ENCODE assay signal across 16 cellular contexts in genomic region chr6:13296536-13296997, GRCh38. TPM values are rescaled to one million over a fixed set of nuclear protein-coding genes. Genes with fewer than 3 reads are reported as not detected.
A peak's percentile ranks its signal among the peaks of the same experiment; 100 is the strongest.
DNase-seq lines count a peak whose midpoint lies in the region; ATAC-seq and TF ChIP-seq lines count a peak whose summit lies in the region.
"Had no signal": no experiment of that assay in that cellular context is flagged by ENCODE, and none has a peak within 500 bp of the region (broad histone marks: within the 10 kb centered on the region; RNA-seq: fewer than 3 reads in every experiment).

No MANE protein-coding gene starts in this region.

- H4K20me1 ChIP-seq in OCI-LY7 (ENCODE audit: insufficient read depth, low read length): no peaks in the 10 kb centered on the region

- peak overlapping the region; percentile 57 to 72 (median 62) for H3K27ac Mint-ChIP-seq in nephron
- H3K27ac Mint-ChIP-seq: activated naive CD8-positive, alpha-beta T cell treated with anti-CD3 and anti-CD28 coated beads, Interleukin-2, amount 50 U/mL, for 24 hours had no signal

- peak; percentile 58 for TF ChIP-seq CTCF in OCI-LY7 (conservative IDR thresholded peaks at IDR 0.05; ENCODE audit: low read length)
- no peak for TF ChIP-seq CTCF in nephron (IDR thresholded peaks at IDR 0.05; ENCODE audit: unreplicated experiment in 3 of 3)
- TF ChIP-seq CTCF in uterus (IDR thresholded peaks at IDR 0.05): no peak
- no peak for TF ChIP-seq CTCF in adrenal gland (IDR thresholded peaks at IDR 0.05)

- H3K4me1 Mint-ChIP-seq in nephron: peaks cover 11% of the 10 kb centered on the region

- H2AFZ ChIP-seq in OCI-LY7 (ENCODE audit: low read length): no peak overlapping the region

- no peak overlapping the region for H3K4me3 Mint-ChIP-seq in nephron
- H3K4me3 Mint-ChIP-seq: activated naive CD8-positive, alpha-beta T cell treated with anti-CD3 and anti-CD28 coated beads, Interleukin-2, amount 50 U/mL, for 24 hours had no signal

- H3K36me3 Mint-ChIP-seq in nephron (ENCODE audit: low read depth): peaks cover 82% of the 10 kb centered on the region

- peaks cover 26% of the 10 kb centered on the region for H3K36me3 ChIP-seq in OCI-LY7 (ENCODE audit: insufficient read depth, low read length)
- H3K36me3 ChIP-seq in uterus: no peaks in the 10 kb centered on the region
- peaks cover 0 to 7% of the 10 kb centered on the region in 2 donors for H3K36me3 ChIP-seq in adrenal gland (replicated peaks in 1 of 2)

- POLR2A ChIA-PET in OCI-LY7 (lab: Charles Lee): interaction anchor here (0.6 to 3.9 kb wide), 9 partner anchors 8 to 45 kb away, joined by 3 to 33 read pairs (median 3); partner anchors contain the start of gene TBC1D7

- no TSS peak for BruUV-seq in OCI-LY7 (replicated peaks; lab: Mats Ljungman, UMichigan)

- H3K4me3 ChIP-seq in OCI-LY7 (ENCODE audit: low read depth, low read length, poor library complexity, severe bottlenecking) (peak overlapping the region; percentile 33), uterus (no peak overlapping the region), adrenal gland (no peak overlapping the region)
- H3K4me3 ChIP-seq: esophagus muscularis mucosa, heart right ventricle, testis had no signal

- H3K27me3 Mint-ChIP-seq in nephron (ENCODE audit: low read depth): no peaks in the 10 kb centered on the region
- H3K27me3 Mint-ChIP-seq: activated naive CD8-positive, alpha-beta T cell treated with anti-CD3 and anti-CD28 coated beads, Interleukin-2, amount 50 U/mL, for 24 hours had no signal

- 94 to 96% (median 96%) methylated on average over 9 of the region's 9 CpGs for whole genome bisulfite sequencing in adrenal gland, 4 donors

- CTCF ChIA-PET in OCI-LY7 (lab: Charles Lee; ENCODE audit: unreplicated experiment): interaction anchor here (2.1 kb wide), 1 partner anchor 11 kb away, joined by 8 read pairs; no protein-coding TSS in a partner anchor

- intact Hi-C loops in OCI-LY7 (cut with micrococcal nuclease; ENCODE audit: unreplicated experiment) (loop anchor here (1.0 kb wide), 2 partner anchors 23 to 35 kb away; no protein-coding TSS in a partner anchor), uterus (cut with DNase I; ENCODE audit: low total_unique reads) (no loop called here), adrenal gland (cut with DNase I) (no loop called here)

- ATAC-seq in GM18868 (IDR thresholded peaks at IDR 0.05; ENCODE audit: unreplicated experiment) (peak; percentile 60), HG02852 (IDR thresholded peaks at IDR 0.05; ENCODE audit: unreplicated experiment) (peak; percentile 64)
- ATAC-seq: heart right ventricle had no signal

- H3K4me1 ChIP-seq in OCI-LY7 (ENCODE audit: insufficient read depth, low read length, poor library complexity, severe bottlenecking) (peaks cover 69% of the 10 kb centered on the region), uterus (no peaks in the 10 kb centered on the region), adrenal gland (replicated peaks in 1 of 2) (no peaks in the 10 kb centered on the region)
- H3K4me1 ChIP-seq: esophagus muscularis mucosa, testis had no signal

- DNase-seq in OCI-LY7 (ENCODE audit: low spot score) (peak; percentile 92), uterus (no peak), adrenal gland (no peak), hippocampal formation (lab: John Stamatoyannopoulos, UW) (no peak)
- DNase-seq: activated naive CD8-positive, alpha-beta T cell treated with anti-CD3 and anti-CD28 coated beads, Interleukin-2, amount 50 U/mL, for 24 hours; activated T-cell treated with anti-CD3 and anti-CD28 coated beads, Interleukin-2, amount 50 U/mL, for 48 hours; C1 segment of cervical spinal cord; heart right ventricle; NCI-H1436; NK-92 treated with Interleukin-12 subunit alpha and Interleukin-12 subunit beta, amount 100 ng/mL, for 24 hours; SIG-M5; testis had no signal

- H3K9me2 ChIP-seq in OCI-LY7 (ENCODE audit: insufficient read depth, low read length): no peaks in the 10 kb centered on the region

- H3K79me2 ChIP-seq in OCI-LY7 (ENCODE audit: insufficient read depth, low read depth, low read length): no peaks in the 10 kb centered on the region

- no peaks in the 10 kb centered on the region for H3K9me3 Mint-ChIP-seq in nephron
- H3K9me3 Mint-ChIP-seq: activated naive CD8-positive, alpha-beta T cell treated with anti-CD3 and anti-CD28 coated beads, Interleukin-2, amount 50 U/mL, for 24 hours had no signal

- H3K9me3 ChIP-seq in OCI-LY7 (ENCODE audit: low read length) (no peaks in the 10 kb centered on the region), uterus (no peaks in the 10 kb centered on the region), adrenal gland (replicated peaks in 1 of 3) (no peaks in the 10 kb centered on the region)
- H3K9me3 ChIP-seq: esophagus muscularis mucosa, heart right ventricle, testis had no signal

- peak overlapping the region; percentile 60 for H3K4me2 ChIP-seq in OCI-LY7 (ENCODE audit: low read length)

- no peaks in the 10 kb centered on the region for H3K27me3 ChIP-seq in uterus
- H3K27me3 ChIP-seq in adrenal gland: no peaks in the 10 kb centered on the region
- H3K27me3 ChIP-seq: esophagus muscularis mucosa, heart right ventricle, testis had no signal

- peak overlapping the region; percentile 71 for H3K27ac ChIP-seq in OCI-LY7 (ENCODE audit: low read depth, low read length, poor library complexity, severe bottlenecking)
- H3K27ac ChIP-seq in uterus: no peak overlapping the region
- no peak overlapping the region for H3K27ac ChIP-seq in adrenal gland
- H3K27ac ChIP-seq: esophagus muscularis mucosa, heart right ventricle, testis had no signal

- TF ChIP-seq POLR2A in uterus (IDR thresholded peaks at IDR 0.05): no peak
- no peak for TF ChIP-seq POLR2A in adrenal gland (IDR thresholded peaks at IDR 0.05)

RNA-seq across cellular contexts. Expression of gene TBC1D7, which starts 31.8 kb away (rescaled TPM):
- 52.9 and 69.2 TPM in 2 replicates for total RNA-seq in OCI-LY7 (2014; rRNA removed; shearing (Covaris generic))
- total RNA-seq in OCI-LY7 (2022) (46.2 and 50.5 TPM in 2 replicates), uterus (10 to 100 TPM in 2 of 4 donors, 1 to 10 TPM in 1, not detected in 1; 4.4 to 23.6 (median 12.5) TPM), adrenal gland (10 to 100 TPM in 6 of 8 donors, 1 to 10 TPM in 2; 8.0 to 19.4 (median 12.4) TPM)
- 10 to 100 TPM in 1 of 3 donors, 1 to 10 TPM in 2; 8.3 to 13.0 (median 8.9) TPM for polyA plus RNA-seq in adrenal gland
